6 cellular contexts compared by ENCODE assay signal in the genomic region with DNA sequence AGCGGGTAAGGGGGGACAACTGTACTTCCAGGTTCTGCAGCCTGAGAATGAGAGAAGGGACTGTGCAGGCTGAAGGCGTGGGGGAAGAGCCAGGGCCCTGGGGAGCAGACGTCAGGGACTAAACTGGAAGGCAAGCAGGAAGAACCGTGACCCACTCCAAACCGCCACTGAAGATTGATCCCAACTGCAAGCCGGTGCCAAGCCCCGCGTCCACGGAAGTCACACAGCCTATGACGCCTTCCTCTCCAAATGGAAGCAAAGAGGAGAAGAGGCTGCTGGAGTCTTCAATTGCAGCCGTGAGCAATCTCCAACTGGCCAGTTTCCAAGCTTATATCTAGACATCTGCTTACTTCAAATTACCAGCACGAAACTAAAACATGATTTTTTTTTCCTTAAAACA. TPM values are rescaled to one million over a fixed set of nuclear protein-coding genes. Genes with fewer than 3 reads are reported as not detected.
DNase-seq lines count a peak whose midpoint lies in the region; ATAC-seq and TF ChIP-seq lines count a peak whose summit lies in the region.
"Not testable (repeated sequence)": the region's sequence is repeated elsewhere in the genome, so short reads cannot be mapped to it uniquely, and the experiment has no call there.

No MANE protein-coding gene starts in this region.

- not testable (repeated sequence) for H3K18ac ChIP-seq in IMR-90 (ENCODE audit: low read depth, low read length)

- not testable (repeated sequence) for H3K14ac ChIP-seq in IMR-90 (replicated peaks; ENCODE audit: low read depth, low read length)

- no CpG with 5 or more reads among the region's 12 CpGs for WGBS in IMR-90 (ENCODE audit: extremely low coverage in 2 of 2, insufficient read length in 1 of 2), 2 experiments
- WGBS in right cardiac atrium = no CpG with 5 or more reads among the region's 12 CpGs
- WGBS in right lobe of liver (ENCODE audit: insufficient coverage, low coverage, low lambda C conversion rate, missing lambda C conversion rate) = no CpG with 5 or more reads among the region's 12 CpGs

- not testable (repeated sequence) for H3K79me1 ChIP-seq in IMR-90 (ENCODE audit: low read depth in 1 of 2, low read length in 2 of 2)

- not testable (repeated sequence) for H3K27me3 ChIP-seq in IMR-90 (ENCODE audit: control insufficient read depth, insufficient read depth, low read length); right cardiac atrium (ENCODE audit: control insufficient read depth, insufficient read depth); right lobe of liver

- not testable (repeated sequence) for H3K4me1 ChIP-seq in IMR-90 (ENCODE audit: control insufficient read depth, insufficient read depth, low read length); right cardiac atrium (ENCODE audit: control insufficient read depth, insufficient read depth, low read length); right lobe of liver

- in situ Hi-C loops in IMR-90 (cut with MboI; ENCODE audit: low sequenced_read_pairs) = not testable (repeated sequence)

- not testable (repeated sequence) for H2BK5ac ChIP-seq in IMR-90 (ENCODE audit: low read depth, low read length, poor library complexity, severe bottlenecking)

- not testable (repeated sequence) for H2AFZ ChIP-seq in IMR-90 (replicated peaks; ENCODE audit: low read length, poor library complexity)

- not testable (repeated sequence) for H3K9me1 ChIP-seq in IMR-90 (ENCODE audit: insufficient read depth, low read length)

- H3K4me3 ChIP-seq in IMR-90 (ENCODE audit: insufficient read depth, low read depth, low read length); right cardiac atrium (ENCODE audit: low read length); right lobe of liver: not testable (repeated sequence)

- not testable (repeated sequence) for H2BK15ac ChIP-seq in IMR-90 (ENCODE audit: low read depth, low read length)

- H3K56ac ChIP-seq in IMR-90 (ENCODE audit: extremely low read depth, insufficient read depth, low read length) = not testable (repeated sequence)

- H3K36me3 ChIP-seq in IMR-90 (ENCODE audit: control insufficient read depth, insufficient read depth, low read length); right lobe of liver: not testable (repeated sequence)

- H2AK5ac ChIP-seq in IMR-90 (ENCODE audit: low read depth, low read length) = not testable (repeated sequence)

- not testable (repeated sequence) for TF ChIP-seq CTCF in IMR-90 (conservative IDR thresholded peaks at IDR 0.05; ENCODE audit: low read depth, low read length); right lobe of liver (IDR thresholded peaks at IDR 0.05)

- H4K20me1 ChIP-seq in IMR-90 (ENCODE audit: insufficient read depth, low read length) = not testable (repeated sequence)

- not testable (repeated sequence) for DNase-seq in IMR-90; Right ventricle myocardium superior; right cardiac atrium; right lobe of liver; sciatic nerve (ENCODE audit: low spot score)

- H3K9ac ChIP-seq in IMR-90 (ENCODE audit: low read depth, low read length) = not testable (repeated sequence)

- not testable (repeated sequence) for H3K27ac ChIP-seq in IMR-90 (ENCODE audit: insufficient read depth, low read length); right cardiac atrium (ENCODE audit: low read length); right lobe of liver

- TF ChIP-seq RAD21 in IMR-90 (IDR thresholded peaks at IDR 0.05; ENCODE audit: low read length) = not testable (repeated sequence)

- TF ChIP-seq POLR2A in IMR-90 (IDR thresholded peaks at IDR 0.05; ENCODE audit: low read depth, low read length); right lobe of liver (IDR thresholded peaks at IDR 0.05): not testable (repeated sequence)

- intact Hi-C loops in IMR-90 (cut with micrococcal nuclease); Right ventricle myocardium superior (cut with DNase I); right cardiac atrium (cut with DNase I); right lobe of liver (cut with DNase I); sciatic nerve (cut with DNase I): not testable (repeated sequence)

- not testable (repeated sequence) for H4K91ac ChIP-seq in IMR-90 (ENCODE audit: insufficient read depth, low read depth, low read length)

- not testable (repeated sequence) for H3K9me3 ChIP-seq in IMR-90 (ENCODE audit: control insufficient read depth, insufficient read depth, low read length); right cardiac atrium (ENCODE audit: control insufficient read depth, low read length); right lobe of liver

- CTCF ChIA-PET in IMR-90 (lab: Yijun Ruan, JAX) = not testable (repeated sequence)

- ATAC-seq in IMR-90 (ENCODE audit: low read depth) = peak; percentile 42
- peak; percentile 39 for ATAC-seq in SK-N-SH treated with all-trans-retinoic acid at 6 μM for 48 hours
- peak; percentile 63 for ATAC-seq in Right ventricle myocardium superior (ENCODE audit: poor library complexity)
- peak; percentile 61 to 63 for ATAC-seq in right cardiac atrium
- ATAC-seq in right lobe of liver = peak; percentile 15 to 45 (median 37)
- peak; percentile 67 for ATAC-seq in sciatic nerve

- H2AK9ac ChIP-seq in IMR-90 (replicated peaks; ENCODE audit: low read depth, low read length, poor library complexity) = not testable (repeated sequence)

- not testable (repeated sequence) for H2BK120ac ChIP-seq in IMR-90 (ENCODE audit: low read depth, low read length)

- H2BK20ac ChIP-seq in IMR-90 (ENCODE audit: low read depth, low read length) = not testable (repeated sequence)

- not testable (repeated sequence) for H4K8ac ChIP-seq in IMR-90 (ENCODE audit: low read depth in 2 of 2, low read length in 2 of 2)

- H3K23ac ChIP-seq in IMR-90 (ENCODE audit: low read depth, low read length) = not testable (repeated sequence)

- BruUV-seq in IMR-90 (replicated peaks; lab: Mats Ljungman, UMichigan) = TSS peak; percentile 73

- not testable (repeated sequence) for H3K4me2 ChIP-seq in IMR-90 (ENCODE audit: low read depth, low read length)

- POLR2A ChIA-PET in IMR-90 (lab: Charles Lee; ENCODE audit: unreplicated experiment) = not testable (repeated sequence)

- H4K5ac ChIP-seq in IMR-90 (ENCODE audit: low read depth, low read length) = not testable (repeated sequence)

- H3K4ac ChIP-seq in IMR-90 (ENCODE audit: low read depth, low read length) = not testable (repeated sequence)

- dilution Hi-C loops in IMR-90 (cut with HindIII; ENCODE audit: low sequenced_read_pairs, unreplicated experiment) = not testable (repeated sequence)

RNA-seq across cellular contexts. Expression of gene GTF2IRD2, which starts 1.6 kb away (rescaled TPM):
- total RNA-seq in IMR-90 (2012; rRNA removed) = 2.9 and 3.1 TPM in 2 replicates
- 2.9 and 5.2 TPM in 2 replicates for polyA plus RNA-seq in IMR-90 (2012; rRNA removed)
- polyA plus RNA-seq in IMR-90 (2012; cell fraction: cytosol; rRNA removed) = 1.5 and 3.8 TPM in 2 replicates
- polyA plus RNA-seq in IMR-90 (2012; cell fraction: nucleus; rRNA removed; ENCODE audit: low replicate concordance) = 9.2 and 27.4 TPM in 2 replicates
- total RNA-seq in Right ventricle myocardium superior = 13.5 TPM
- total RNA-seq in right cardiac atrium = 10 to 100 TPM; 11.1 to 19.5 (median 12.7) TPM
- polyA plus RNA-seq in right cardiac atrium = 16.9 TPM
- total RNA-seq in right lobe of liver = 10 to 100 TPM in 1 of 6 experiments, 1 to 10 TPM in 5; 1.3 to 13.9 (median 7.7) TPM
- total RNA-seq in sciatic nerve = 46.5 TPM
